Comparison of ENCODE assay signal across 1 cellular context in genomic region chr5:179818746-179819295, GRCh38.
TF ChIP-seq lines count a peak whose summit lies in the region.

No MANE protein-coding gene starts in this region.

TF ChIP-seq in WTC11, 78 proteins besides CTCF, POLR2A, EP300 and RAD21 (continued from another document):
- TF ChIP-seq AFF4 (CRISPR knock-in tag; IDR thresholded peaks at IDR 0.05; ENCODE audit: borderline replicate concordance) (no peak), FOXP1 (CRISPR knock-in tag; IDR thresholded peaks at IDR 0.05; ENCODE audit: borderline replicate concordance) (no peak), PRRX2 (CRISPR knock-in tag; IDR thresholded peaks at IDR 0.05) (no peak), ATF1 (CRISPR knock-in tag; IDR thresholded peaks at IDR 0.05) (no peak), NR1H2 (CRISPR knock-in tag; IDR thresholded peaks at IDR 0.05) (no peak), E2F5 (CRISPR knock-in tag; IDR thresholded peaks at IDR 0.05) (peak; percentile 85), CREM (CRISPR knock-in tag; IDR thresholded peaks at IDR 0.05) (no peak; the same call in 1 of the 2 replicates), NFE2L1 (CRISPR knock-in tag; IDR thresholded peaks at IDR 0.05) (peak; percentile 85), ZNF532 (CRISPR knock-in tag; IDR thresholded peaks at IDR 0.05; ENCODE audit: borderline replicate concordance) (no peak), ATF3 (CRISPR knock-in tag; conservative IDR thresholded peaks at IDR 0.05) (no peak), E2F1 (CRISPR knock-in tag; IDR thresholded peaks at IDR 0.05) (no peak), JUN (CRISPR knock-in tag; IDR thresholded peaks at IDR 0.05) (no peak), ZNF263 (CRISPR knock-in tag; IDR thresholded peaks at IDR 0.05; ENCODE audit: low read depth) (no peak), GRHL2 (CRISPR knock-in tag; IDR thresholded peaks at IDR 0.05; ENCODE audit: insufficient replicate concordance, severe bottlenecking) (no peak), OVOL2 (CRISPR knock-in tag; IDR thresholded peaks at IDR 0.05; ENCODE audit: borderline replicate concordance) (no peak), EMX1 (CRISPR knock-in tag; IDR thresholded peaks at IDR 0.05) (0 out of 2 replicates have a peak, but pooled peaks have one; percentile 20), HMGXB4 (CRISPR knock-in tag; IDR thresholded peaks at IDR 0.05) (peak; percentile 81; the same call in 1 of the 2 replicates), ZBTB21 (CRISPR knock-in tag; IDR thresholded peaks at IDR 0.05; ENCODE audit: borderline replicate concordance) (no peak), MXD4 (CRISPR knock-in tag; IDR thresholded peaks at IDR 0.05; ENCODE audit: borderline replicate concordance) (no peak), FOXJ3 (CRISPR knock-in tag; IDR thresholded peaks at IDR 0.05; ENCODE audit: borderline replicate concordance) (no peak), ELF4 (CRISPR knock-in tag; IDR thresholded peaks at IDR 0.05; ENCODE audit: low read depth) (no peak), NFATC4 (CRISPR knock-in tag; IDR thresholded peaks at IDR 0.05) (no peak)
TF ChIP-seq in WTC11: peak in this region for 16.
